1 cellular context compared by ENCODE assay signal in the genomic region with DNA sequence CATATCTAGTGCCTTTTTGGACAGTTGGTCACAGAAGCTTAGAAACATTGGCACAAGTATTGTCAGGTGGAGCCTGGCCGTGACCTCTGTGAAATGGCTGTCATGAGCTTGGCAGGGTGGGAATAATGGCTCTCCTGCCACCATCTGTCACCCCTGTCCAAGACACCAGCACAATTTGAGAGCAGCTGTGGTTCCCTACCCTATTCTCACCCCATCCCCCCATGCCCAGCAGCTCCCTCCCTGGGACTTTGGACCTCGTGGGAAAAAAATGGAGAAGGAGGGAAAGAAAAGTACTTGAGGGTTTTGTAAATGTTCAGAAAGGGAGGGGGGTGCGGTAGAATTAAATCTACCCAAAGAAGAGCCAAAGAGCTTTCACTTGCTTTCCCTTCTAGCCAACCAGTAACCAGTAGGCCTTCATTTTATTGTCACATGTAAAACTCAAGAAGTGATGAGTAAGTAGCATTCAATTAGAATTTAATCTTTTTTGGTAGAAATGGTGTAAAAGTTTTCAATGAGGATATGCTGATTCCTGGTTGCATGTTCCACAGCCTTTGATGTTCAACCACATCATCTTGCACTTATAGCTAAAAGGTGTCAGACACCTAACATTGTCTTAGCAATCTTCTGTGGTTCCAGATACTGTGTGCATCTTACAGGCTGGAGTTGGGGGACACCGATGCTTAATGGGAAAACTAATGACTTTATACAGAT.
TF ChIP-seq lines count a peak whose summit lies in the region.

No MANE protein-coding gene starts in this region.

TF ChIP-seq in A549, 52 proteins besides CTCF, POLR2A, EP300 and RAD21 (continued from another document):
- TF ChIP-seq, protein P1, sequence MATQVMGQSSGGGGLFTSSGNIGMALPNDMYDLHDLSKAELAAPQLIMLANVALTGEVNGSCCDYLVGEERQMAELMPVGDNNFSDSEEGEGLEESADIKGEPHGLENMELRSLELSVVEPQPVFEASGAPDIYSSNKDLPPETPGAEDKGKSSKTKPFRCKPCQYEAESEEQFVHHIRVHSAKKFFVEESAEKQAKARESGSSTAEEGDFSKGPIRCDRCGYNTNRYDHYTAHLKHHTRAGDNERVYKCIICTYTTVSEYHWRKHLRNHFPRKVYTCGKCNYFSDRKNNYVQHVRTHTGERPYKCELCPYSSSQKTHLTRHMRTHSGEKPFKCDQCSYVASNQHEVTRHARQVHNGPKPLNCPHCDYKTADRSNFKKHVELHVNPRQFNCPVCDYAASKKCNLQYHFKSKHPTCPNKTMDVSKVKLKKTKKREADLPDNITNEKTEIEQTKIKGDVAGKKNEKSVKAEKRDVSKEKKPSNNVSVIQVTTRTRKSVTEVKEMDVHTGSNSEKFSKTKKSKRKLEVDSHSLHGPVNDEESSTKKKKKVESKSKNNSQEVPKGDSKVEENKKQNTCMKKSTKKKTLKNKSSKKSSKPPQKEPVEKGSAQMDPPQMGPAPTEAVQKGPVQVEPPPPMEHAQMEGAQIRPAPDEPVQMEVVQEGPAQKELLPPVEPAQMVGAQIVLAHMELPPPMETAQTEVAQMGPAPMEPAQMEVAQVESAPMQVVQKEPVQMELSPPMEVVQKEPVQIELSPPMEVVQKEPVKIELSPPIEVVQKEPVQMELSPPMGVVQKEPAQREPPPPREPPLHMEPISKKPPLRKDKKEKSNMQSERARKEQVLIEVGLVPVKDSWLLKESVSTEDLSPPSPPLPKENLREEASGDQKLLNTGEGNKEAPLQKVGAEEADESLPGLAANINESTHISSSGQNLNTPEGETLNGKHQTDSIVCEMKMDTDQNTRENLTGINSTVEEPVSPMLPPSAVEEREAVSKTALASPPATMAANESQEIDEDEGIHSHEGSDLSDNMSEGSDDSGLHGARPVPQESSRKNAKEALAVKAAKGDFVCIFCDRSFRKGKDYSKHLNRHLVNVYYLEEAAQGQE (IDR thresholded peaks at IDR 0.05), result no peak
- no peak for TF ChIP-seq FOXS1 (CRISPR knock-in tag; IDR thresholded peaks at IDR 0.05)
- TF ChIP-seq PHF8 (IDR thresholded peaks at IDR 0.05; ENCODE audit: borderline replicate concordance, low read depth), result no peak
